1 cellular context compared by ENCODE assay signal in genomic region chr7:140670343-140670935, GRCh38.
TF ChIP-seq lines count a peak whose summit lies in the region.

No MANE protein-coding gene starts in this region.

TF ChIP-seq in K562, 482 proteins besides CTCF, POLR2A, EP300 and RAD21 (continued from another document):
- no peak for TF ChIP-seq FOXP4 (CRISPR knock-in tag; IDR thresholded peaks at IDR 0.05; ENCODE audit: borderline replicate concordance)
- no peak for TF ChIP-seq NR1H2 (CRISPR knock-in tag; IDR thresholded peaks at IDR 0.05)
- no peak for TF ChIP-seq SMARCC2 (IDR thresholded peaks at IDR 0.05; ENCODE audit: low read depth)
- TF ChIP-seq CBFA2T2 (conservative IDR thresholded peaks at IDR 0.05) = 0 out of 2 replicates have a peak, but pooled peaks have one; percentile 4
- no peak for TF ChIP-seq ZNF785 (CRISPR knock-in tag; IDR thresholded peaks at IDR 0.05)
- no peak for TF ChIP-seq ZNF584 (CRISPR knock-in tag; IDR thresholded peaks at IDR 0.05; ENCODE audit: low read depth)
- peak; percentile 55; the same call in 1 of the 2 replicates for TF ChIP-seq CTBP1 (IDR thresholded peaks at IDR 0.05; ENCODE audit: borderline replicate concordance)
- peak; percentile 51 for TF ChIP-seq EGR1 (conservative IDR thresholded peaks at IDR 0.05)
- TF ChIP-seq PHF20 (IDR thresholded peaks at IDR 0.05; ENCODE audit: partially characterized antibody) = no peak
- no peak for TF ChIP-seq POU5F1 (IDR thresholded peaks at IDR 0.05; ENCODE audit: borderline replicate concordance, low read depth, low read length, partially characterized antibody)
- no peak for TF ChIP-seq ARID1B (IDR thresholded peaks at IDR 0.05)
- no peak for TF ChIP-seq MCM5 (IDR thresholded peaks at IDR 0.05; ENCODE audit: low read depth)
- TF ChIP-seq ZNF77 (CRISPR knock-in tag; IDR thresholded peaks at IDR 0.05) = no peak
- TF ChIP-seq ZNF655 (CRISPR knock-in tag; IDR thresholded peaks at IDR 0.05) = no peak
- peak; percentile 71; the same call in 1 of the 2 replicates for TF ChIP-seq HMBOX1 (IDR thresholded peaks at IDR 0.05)
- peak; percentile 36 for TF ChIP-seq KDM5B (IDR thresholded peaks at IDR 0.05; ENCODE audit: insufficient replicate concordance, low read depth, low read length)
- TF ChIP-seq ZNF143 (CRISPR knock-in tag; IDR thresholded peaks at IDR 0.05) = no peak
- TF ChIP-seq CBX2 (IDR thresholded peaks at IDR 0.05; ENCODE audit: insufficient read depth, low read length, poor library complexity, severe bottlenecking) = no peak
- TF ChIP-seq FOS (IDR thresholded peaks at IDR 0.05; ENCODE audit: extremely low read depth, insufficient read length) = no peak
- TF ChIP-seq FUS (optimal IDR thresholded peaks at IDR 0.05; ENCODE audit: low read depth, low read length) = no peak
- TF ChIP-seq CREM (IDR thresholded peaks at IDR 0.05; ENCODE audit: low read depth) = no peak
- no peak for TF ChIP-seq RBM22 (IDR thresholded peaks at IDR 0.05; ENCODE audit: low read depth, low read length, poor library complexity, severe bottlenecking)
- TF ChIP-seq RCOR1 (IDR thresholded peaks at IDR 0.05; ENCODE audit: borderline replicate concordance in 1 of 2, low read depth in 2 of 2, low read length in 2 of 2) = peak in 1 of 2 experiments; percentile 57; a peak in 2 of 4 replicates
- TF ChIP-seq SMARCB1 (IDR thresholded peaks at IDR 0.05; ENCODE audit: insufficient read length, low read depth) = no peak
- TF ChIP-seq ZNF592 (IDR thresholded peaks at IDR 0.05) = no peak
- no peak for TF ChIP-seq ZNF12 (CRISPR knock-in tag; IDR thresholded peaks at IDR 0.05)
- no peak for TF ChIP-seq RREB1 (CRISPR knock-in tag; IDR thresholded peaks at IDR 0.05)
- TF ChIP-seq WHSC1 (IDR thresholded peaks at IDR 0.05; ENCODE audit: low read length) = no peak
- no peak for TF ChIP-seq FOXP1 (CRISPR knock-in tag; IDR thresholded peaks at IDR 0.05)
- no peak for TF ChIP-seq SNRNP70 (optimal IDR thresholded peaks at IDR 0.05; ENCODE audit: low read depth, low read length)
- TF ChIP-seq HMGXB4 (CRISPR knock-in tag; IDR thresholded peaks at IDR 0.05) = no peak
- TF ChIP-seq CHD2 (IDR thresholded peaks at IDR 0.05; ENCODE audit: low read depth, low read length) = no peak
- TF ChIP-seq MEF2D (tag; conservative IDR thresholded peaks at IDR 0.05; ENCODE audit: low read depth) = no peak
- no peak for TF ChIP-seq ZBTB33 (CRISPR knock-in tag; IDR thresholded peaks at IDR 0.05)
- peak; percentile 35; the same call in 1 of the 2 replicates for TF ChIP-seq SMAD4 (CRISPR knock-in tag; conservative IDR thresholded peaks at IDR 0.05)
- TF ChIP-seq MNT (conservative IDR thresholded peaks at IDR 0.05) = no peak
- no peak for TF ChIP-seq DIDO1 (tag; IDR thresholded peaks at IDR 0.05; ENCODE audit: low read depth)
- TF ChIP-seq TAF15 (IDR thresholded peaks at IDR 0.05; ENCODE audit: low read depth, low read length) = no peak
- TF ChIP-seq SMAD3 (CRISPR knock-in tag; conservative IDR thresholded peaks at IDR 0.05) = no peak
- TF ChIP-seq NCOA6 (IDR thresholded peaks at IDR 0.05) = no peak
